In genomic region chr16:69109486-69110270, GRCh38 we compare ENCODE assay signal across 21 cellular contexts. TPM values are rescaled to one million over a fixed set of nuclear protein-coding genes. Genes with fewer than 3 reads are reported as not detected.
A peak's percentile ranks its signal among the peaks of the same experiment; 100 is the strongest.
DNase-seq lines count a peak whose midpoint lies in the region; ATAC-seq and TF ChIP-seq lines count a peak whose summit lies in the region.
"Had no signal": no experiment of that assay in that cellular context is flagged by ENCODE, and none has a peak within 500 bp of the region (broad histone marks: within the 10 kb centered on the region; RNA-seq: fewer than 3 reads in every experiment).

No MANE protein-coding gene starts in this region.

- H3K9me3 ChIP-seq in mammary epithelial cell (replicated peaks; ENCODE audit: insufficient read depth, low read length) = no peaks in the 10 kb centered on the region
- no peaks in the 10 kb centered on the region for H3K9me3 ChIP-seq in upper lobe of right lung
- H3K9me3 ChIP-seq: BLaER1 treated with 17β-estradiol and CSF1 and Interleukin-3, amounts not matched to agents 10 nM and 100 nM had no signal

- H3K4me3 ChIP-seq in mammary epithelial cell (replicated peaks in 1 of 3; ENCODE audit: insufficient read depth in 1 of 3, low read depth in 2 of 3, low read length in 3 of 3) = peak overlapping the region in 2 of 3 experiments; percentile 0 to 15
- H3K4me3 ChIP-seq in upper lobe of right lung = no peak overlapping the region
- H3K4me3 ChIP-seq: BLaER1 treated with 17β-estradiol and CSF1 and Interleukin-3, amounts not matched to agents 10 nM and 100 nM had no signal

- no TSS peak for BruUV-seq in mammary epithelial cell (replicated peaks; lab: Mats Ljungman, UMichigan)
- BruUV-seq in MCF 10A (replicated peaks; lab: Mats Ljungman, UMichigan) = no TSS peak

- no peaks in the 10 kb centered on the region for H3K9me3 Mint-ChIP-seq in MCF 10A (ENCODE audit: unreplicated experiment)
- no peaks in the 10 kb centered on the region for H3K9me3 Mint-ChIP-seq in chondrocyte (ENCODE audit: low read depth)
- no peaks in the 10 kb centered on the region for H3K9me3 Mint-ChIP-seq in neural crest cell
- H3K9me3 Mint-ChIP-seq: CD8-positive, alpha-beta T cell had no signal

- no peak overlapping the region for H3K9ac ChIP-seq in mammary epithelial cell (ENCODE audit: insufficient read depth, low read length)
- H3K9ac ChIP-seq: BLaER1 treated with 17β-estradiol and CSF1 and Interleukin-3, amounts not matched to agents 10 nM and 100 nM; KMS-11 had no signal

- H3K79me2 ChIP-seq in mammary epithelial cell (ENCODE audit: insufficient read depth, low read length) = peaks cover 80% of the 10 kb centered on the region

- H3K27ac ChIP-seq in mammary epithelial cell (ENCODE audit: insufficient read depth, low read depth, low read length) (no peak overlapping the region), upper lobe of right lung (no peak overlapping the region)
- H3K27ac ChIP-seq: BLaER1 treated with 17β-estradiol and CSF1 and Interleukin-3, amounts not matched to agents 10 nM and 100 nM; KMS-11 had no signal

- no peak for ATAC-seq in upper lobe of right lung
- ATAC-seq: CD8-positive, alpha-beta T cell; SK-N-SH treated with all-trans-retinoic acid at 6 μM for 48 hours had no signal

- H4K20me1 ChIP-seq in mammary epithelial cell (ENCODE audit: insufficient read depth, low read length) = peaks cover 6% of the 10 kb centered on the region

- peak overlapping the region; percentile 99 for H3K4me2 ChIP-seq in mammary epithelial cell (ENCODE audit: insufficient read depth, low read depth, low read length)
- H3K4me2 ChIP-seq: BLaER1 treated with 17β-estradiol and CSF1 and Interleukin-3, amounts not matched to agents 10 nM and 100 nM; KMS-11 had no signal

- H3K36me3 Mint-ChIP-seq in MCF 10A (ENCODE audit: insufficient read depth, unreplicated experiment) (peaks cover 7% of the 10 kb centered on the region), chondrocyte (ENCODE audit: low read depth) (peaks cover 5% of the 10 kb centered on the region), neural crest cell (ENCODE audit: low read depth) (peaks cover 7% of the 10 kb centered on the region)

- dilution Hi-C loops in mammary epithelial cell (cut with HindIII; ENCODE audit: low sequenced_read_pairs) = loop anchor here (5.0 kb wide), 1 partner anchor 37 kb away; no protein-coding TSS in a partner anchor

- no peaks in the 10 kb centered on the region for H3K27me3 Mint-ChIP-seq in MCF 10A (ENCODE audit: insufficient read depth, unreplicated experiment)
- no peaks in the 10 kb centered on the region for H3K27me3 Mint-ChIP-seq in chondrocyte (ENCODE audit: low read depth)
- H3K27me3 Mint-ChIP-seq in neural crest cell (ENCODE audit: low read depth) = peaks cover 38% of the 10 kb centered on the region

- H2AFZ ChIP-seq in mammary epithelial cell (ENCODE audit: low read depth, low read length) = no peak overlapping the region

- CTCF ChIA-PET in mammary epithelial cell (lab: Charles Lee; ENCODE audit: low non-redundant PET) = no interaction called here
- CTCF ChIA-PET in MCF 10A (lab: Yijun Ruan, JAX) = interaction anchor here (1.3 to 1.8 kb wide), 2 partner anchors 13 to 207 kb away, joined by 5 to 9 read pairs; no protein-coding TSS in a partner anchor

- intact Hi-C loops in mammary epithelial cell (cut with micrococcal nuclease) (loop anchor here (5.0 kb wide), 2 partner anchors 262 to 582 kb away; no protein-coding TSS in a partner anchor), MCF 10A (cut with micrococcal nuclease) (no loop called here), upper lobe of right lung (cut with DNase I) (loop anchor here (10.0 kb wide), 2 partner anchors 205 to 585 kb away; no protein-coding TSS in a partner anchor)

- in situ Hi-C loops in mammary epithelial cell (cut with MboI; ENCODE audit: low sequenced_read_pairs in 2 of 2) = loop anchor here (5.0 to 25.0 kb wide), 3 partner anchors 115 to 547 kb away; no protein-coding TSS in a partner anchor

- H3K4me1 Mint-ChIP-seq in MCF 10A (ENCODE audit: insufficient read depth, unreplicated experiment) (peaks cover 8% of the 10 kb centered on the region), chondrocyte (ENCODE audit: low read depth) (peaks cover 22% of the 10 kb centered on the region), neural crest cell (peaks cover 24% of the 10 kb centered on the region)

- H3K4me3 Mint-ChIP-seq in MCF 10A (ENCODE audit: unreplicated experiment) (no peak overlapping the region), chondrocyte (ENCODE audit: unreplicated experiment) (no peak overlapping the region), neural crest cell (peak overlapping the region; percentile 31)
- H3K4me3 Mint-ChIP-seq: CD8-positive, alpha-beta T cell had no signal

- no peak for TF ChIP-seq CTCF in mammary epithelial cell (conservative IDR thresholded peaks at IDR 0.05 in 1 of 2, IDR thresholded peaks at IDR 0.05 in 1 of 2; ENCODE audit: extremely low read depth in 1 of 2, insufficient read depth in 1 of 2, low read depth in 1 of 2, low read length in 2 of 2)
- no peak for TF ChIP-seq CTCF in MCF 10A (IDR thresholded peaks at IDR 0.05; ENCODE audit: unreplicated experiment)
- TF ChIP-seq CTCF in chondrocyte (IDR thresholded peaks at IDR 0.05) = no peak
- TF ChIP-seq CTCF in neural crest cell (conservative IDR thresholded peaks at IDR 0.05) = no peak
- no peak for TF ChIP-seq CTCF in upper lobe of right lung (IDR thresholded peaks at IDR 0.05)

- H3K27ac Mint-ChIP-seq in MCF 10A (ENCODE audit: low read depth, unreplicated experiment) (no peak overlapping the region), chondrocyte (ENCODE audit: unreplicated experiment) (no peak overlapping the region), neural crest cell (ENCODE audit: unreplicated experiment) (no peak overlapping the region)
- H3K27ac Mint-ChIP-seq: CD8-positive, alpha-beta T cell had no signal

- POLR2A ChIA-PET in MCF 10A (lab: Yijun Ruan, JAX) = no interaction called here

- WGBS in mammary epithelial cell (ENCODE audit: low coverage, missing lambda C conversion rate) = 52% methylated on average over 34 of the region's 48 CpGs

- DNase-seq in mammary epithelial cell = no peak
- no peak for DNase-seq in MCF 10A (ENCODE audit: unreplicated experiment)
- peak; percentile 87 for DNase-seq in chondrocyte (ENCODE audit: low spot score)
- no peak for DNase-seq in neural crest cell (ENCODE audit: low read depth, low spot score)
- DNase-seq in upper lobe of right lung = peak; percentile 62
- no peak for DNase-seq in NCI-H2227 treated with DMSO at 0.1 percent for 48 hours (lab: John Stamatoyannopoulos, UW)
- no peak for DNase-seq in hepatic stellate cell (ENCODE audit: low spot score)
- DNase-seq in germinal center (ENCODE audit: low spot score) = no peak
- DNase-seq: 8988T; Calu3; CD8-positive, alpha-beta T cell; HCEC 1CT; IMR-90; NCI-H1417; NCI-H1694 treated with DMSO at 0.1 percent for 48 hours; NCI-H2081 treated with DMSO at 0.1 percent for 48 hours; NCI-H446 treated with DMSO at 0.1 percent for 48 hours; NCI-H526 treated with DMSO at 0.1 percent for 48 hours had no signal

- no peaks in the 10 kb centered on the region for H3K27me3 ChIP-seq in mammary epithelial cell (ENCODE audit: insufficient read depth, low read length)
- peaks cover 11% of the 10 kb centered on the region for H3K27me3 ChIP-seq in upper lobe of right lung

- peaks cover 34% of the 10 kb centered on the region for H3K36me3 ChIP-seq in mammary epithelial cell (ENCODE audit: insufficient read depth, low read length)
- H3K36me3 ChIP-seq in upper lobe of right lung = peaks cover 37% of the 10 kb centered on the region

- H3K4me1 ChIP-seq in mammary epithelial cell (ENCODE audit: insufficient read depth, low read length) = peaks cover 45% of the 10 kb centered on the region
- peaks cover 33% of the 10 kb centered on the region for H3K4me1 ChIP-seq in upper lobe of right lung

RNA-seq across cellular contexts. Expression of gene HAS3, which starts 4.2 kb away (rescaled TPM):
- total RNA-seq in mammary epithelial cell = 100 to 1,000 TPM in 1 of 2 donors, 10 to 100 TPM in 1; 38.2 to 133 TPM
- 58.0 TPM for polyA plus RNA-seq in mammary epithelial cell
- polyA minus RNA-seq in mammary epithelial cell = 61.2 TPM
- 0.72 and 2.8 TPM in 2 replicates for total RNA-seq in MCF 10A (2022)
- total RNA-seq in chondrocyte = 0.92 to 1.5 TPM (median 1.4 TPM) in 3 replicates
- 2.9 and 4.2 TPM in 2 replicates for total RNA-seq in neural crest cell
- 8.2 TPM for total RNA-seq in upper lobe of right lung

RNA-seq across cellular contexts. Expression of gene CHTF8, which starts 22.7 kb away (rescaled TPM):
- total RNA-seq in mammary epithelial cell (100 to 1,000 TPM in 1 of 2 donors, 10 to 100 TPM in 1; 48.2 to 132 TPM), MCF 10A (2022) (107 and 113 TPM in 2 replicates), chondrocyte (77.1 to 83.2 TPM (median 83.1 TPM) in 3 replicates), neural crest cell (139 and 156 TPM in 2 replicates), upper lobe of right lung (97.3 TPM)
- 117 TPM for polyA plus RNA-seq in mammary epithelial cell
- 224 TPM for polyA minus RNA-seq in mammary epithelial cell

RNA-seq across cellular contexts. Expression of gene UTP4, which starts 22.8 kb away (rescaled TPM):
- total RNA-seq in mammary epithelial cell = 10 to 100 TPM; 27.5 to 94.7 TPM
- 105 TPM for polyA plus RNA-seq in mammary epithelial cell
- polyA minus RNA-seq in mammary epithelial cell = 189 TPM
- total RNA-seq in MCF 10A (2022) = 77.1 and 97.1 TPM in 2 replicates
- total RNA-seq in chondrocyte = 37.2 to 46.0 TPM (median 41.7 TPM) in 3 replicates
- 78.5 and 80.1 TPM in 2 replicates for total RNA-seq in neural crest cell
- 36.5 TPM for total RNA-seq in upper lobe of right lung

Comparison
In these comparisons a context has a peak if more than half of its experiments do, and no peak if none do; other contexts are left out.
1. DNase-seq: peak in chondrocyte (single experiment) and upper lobe of right lung (single experiment); none in mammary epithelial cell (single experiment), MCF 10A (single experiment), neural crest cell (single experiment), NCI-H2227 treated with DMSO at 0.1 percent for 48 hours (single experiment), hepatic stellate cell (single experiment) and germinal center (single experiment).